ENCODE assay signal across 30 cellular contexts in the genomic region with DNA sequence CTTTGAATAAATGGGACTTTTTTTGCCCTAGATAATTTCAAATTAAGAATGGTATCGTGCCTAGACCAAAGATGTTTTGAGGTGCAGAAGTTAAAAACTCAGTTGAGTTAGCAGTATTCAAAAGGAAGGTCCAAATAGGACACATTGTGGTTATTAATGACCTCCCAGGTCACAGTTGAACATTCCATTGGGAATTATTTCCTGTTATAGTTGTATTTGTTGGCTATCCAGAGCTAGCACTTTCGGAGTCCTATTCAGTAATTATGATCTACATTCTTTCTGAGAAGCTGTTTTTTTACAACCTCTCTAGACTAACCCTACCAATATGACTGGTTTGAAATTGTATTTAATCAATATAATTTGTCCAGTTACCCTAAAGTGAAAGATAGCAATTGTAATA.
"Had no signal": no experiment of that assay in that cellular context is flagged by ENCODE, and none has a peak within 500 bp of the region (broad histone marks: within the 10 kb centered on the region; RNA-seq: fewer than 3 reads in every experiment).

No MANE protein-coding gene starts in this region.

- H3K9ac ChIP-seq: neural progenitor cell, parathyroid adenoma had no signal

- H3K79me2 ChIP-seq: parathyroid adenoma had no signal

- H3K27me3 ChIP-seq: neural progenitor cell, neutrophil, right atrium auricular region, right lobe of liver, stomach, suprapubic skin, tibial artery, uterus had no signal

- H3K4me1 ChIP-seq: lower lobe of right lung, parathyroid adenoma, right lobe of liver, suprapubic skin, uterus had no signal

- DNase-seq: head of caudate nucleus; hypothalamus; immature natural killer cell; left ventricle myocardium superior; lower lobe of right lung; mesendoderm; naive B cell; natural killer cell; nephron progenitor cell; occipital lobe; psoas muscle; right lobe of liver; stimulated activated CD4-positive, alpha-beta T cell treated with anti-CD3 and anti-CD28 coated beads, Interleukin-12 subunit alpha, Interleukin-12 subunit beta, amount 100 ng/mL, for 4 hours; stimulated activated CD4-positive, alpha-beta T cell treated with anti-CD3 and anti-CD28 coated beads, Interleukin-15, amount 100 ng/mL, for 24 hours; stimulated activated CD4-positive, alpha-beta T cell treated with anti-CD3 and anti-CD28 coated beads, Interleukin-2, amount 100 ng/mL, for 24 hours; stimulated activated CD4-positive, alpha-beta T cell treated with anti-CD3 and anti-CD28 coated beads, Interleukin-4, amount 100 ng/mL, for 1 hour; stimulated activated naive B cell treated with anti-CD40 and anti-IgM and Interleukin-4, amounts not matched to agents 10 μg/mL and 1 μg/mL and 100 μg/mL, for 72 hours; stimulated activated naive CD8-positive, alpha-beta T cell treated with anti-CD3 and anti-CD28 coated beads, Interleukin-15, Interleukin-2, amounts not matched to agents 100 U/mL and 50 U/mL, for 24 hours; stomach; tibial artery; trophoblast cell; uterus had no signal

- H3K9me3 ChIP-seq: lower lobe of right lung, neutrophil, psoas muscle, right atrium auricular region, right lobe of liver, suprapubic skin, tibial artery, uterus had no signal

- H3K36me3 ChIP-seq: lower lobe of right lung, neural progenitor cell, neutrophil, right atrium auricular region, right lobe of liver, stomach, suprapubic skin, thoracic aorta, tibial artery, uterus had no signal

- H3K27ac ChIP-seq: lower lobe of right lung, neural progenitor cell, neutrophil, parathyroid adenoma, psoas muscle, right atrium auricular region, right lobe of liver, skin epidermis, stomach, suprapubic skin, thoracic aorta, tibial artery, uterus had no signal

- H2AFZ ChIP-seq: neural progenitor cell, parathyroid adenoma had no signal

- H3K4me3 ChIP-seq: lower lobe of right lung, neural progenitor cell, psoas muscle, right atrium auricular region, right lobe of liver, skin epidermis, stomach, suprapubic skin, thoracic aorta, tibial artery, uterus had no signal

- H3K4me2 ChIP-seq: neural progenitor cell had no signal

- ATAC-seq: left lobe of liver; left ventricle myocardium superior; lower lobe of right lung; natural killer cell; psoas muscle; right lobe of liver; stimulated activated naive B cell treated with anti-CD40 and anti-IgM and Interleukin-4, amounts not matched to agents 10 μg/mL and 1 μg/mL and 100 μg/mL, for 72 hours; stimulated activated naive CD8-positive, alpha-beta T cell treated with anti-CD3 and anti-CD28 coated beads, Interleukin-15, Interleukin-2, amounts not matched to agents 100 U/mL and 50 U/mL, for 24 hours had no signal
